In the genomic region with DNA sequence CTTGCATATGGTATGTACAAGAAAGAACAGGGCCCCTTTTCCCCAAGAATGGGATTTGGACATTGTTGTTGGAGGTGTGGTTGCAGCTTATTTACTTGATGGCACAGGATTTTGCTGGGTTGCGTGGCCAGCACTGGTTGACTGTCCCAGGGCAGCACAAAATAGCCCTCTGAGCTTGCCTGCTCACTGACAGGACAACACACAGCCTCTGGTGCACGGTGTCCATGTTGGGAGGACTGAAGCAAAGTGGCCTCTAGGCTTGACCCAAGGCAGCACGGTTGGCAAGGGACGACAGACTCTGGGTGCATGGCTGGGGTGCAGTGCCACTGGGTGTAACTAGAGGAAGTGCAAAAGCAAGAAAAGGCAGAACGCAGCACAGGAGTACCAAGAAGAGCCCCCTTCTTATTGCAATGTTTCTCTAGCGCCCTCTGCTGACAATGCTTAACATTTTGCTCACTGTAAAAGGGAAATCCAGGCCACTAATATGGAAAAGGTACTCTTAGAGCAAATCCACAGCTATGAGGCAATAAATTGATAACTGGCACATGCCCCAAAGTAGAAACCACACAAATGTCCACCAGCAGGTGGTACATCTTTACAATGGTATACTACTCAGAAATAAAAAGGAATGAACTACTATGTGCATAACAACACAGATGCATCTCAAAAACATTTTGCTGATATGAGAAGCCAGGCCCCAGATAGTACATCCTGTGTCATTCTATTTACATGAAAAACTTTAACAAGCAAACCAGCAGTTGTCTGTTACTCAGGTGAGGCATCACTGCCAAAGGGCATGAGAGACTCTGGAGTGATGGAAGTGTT, we compare ENCODE assay signal across 9 cellular contexts. TPM values are rescaled to one million over a fixed set of nuclear protein-coding genes. Genes with fewer than 3 reads are reported as not detected.
DNase-seq lines count a peak whose midpoint lies in the region; ATAC-seq and TF ChIP-seq lines count a peak whose summit lies in the region.
"Had no signal": no experiment of that assay in that cellular context is flagged by ENCODE, and none has a peak within 500 bp of the region (broad histone marks: within the 10 kb centered on the region; RNA-seq: fewer than 3 reads in every experiment).

No MANE protein-coding gene starts in this region.

- intact Hi-C loops in CD4-positive, alpha-beta T cell (cut with DNase I, micrococcal nuclease) = no loop called here
- intact Hi-C loops in tibial artery (cut with DNase I; ENCODE audit: low total_unique reads) = no loop called here
- intact Hi-C loops in activated T-helper 2 cell treated with anti-CD3 and anti-CD28 coated beads, Interferon-gamma antibody, Interleukin-2, Interleukin-4, amounts not matched to agents 10 μg/mL and 5 μg/mL and 100 μg/mL, durations not matched to agents 14 hours and 24 hours and 36 hours (cut with micrococcal nuclease) = no loop called here

- H3K36me3 ChIP-seq in GM23338 (ENCODE audit: insufficient read depth) (no peaks in the 10 kb centered on the region), hepatocyte (replicated peaks; ENCODE audit: insufficient read depth, low read depth) (no peaks in the 10 kb centered on the region), tibial artery (no peaks in the 10 kb centered on the region)

- H3K9me3 ChIP-seq in CD4-positive, alpha-beta T cell (ENCODE audit: control insufficient read depth, low read length) = no peaks in the 10 kb centered on the region
- no peaks in the 10 kb centered on the region for H3K9me3 ChIP-seq in hepatocyte (ENCODE audit: low read depth)
- H3K9me3 ChIP-seq in tibial artery = peaks cover 0 to 3% (median 0%) of the 10 kb centered on the region in 3 donors

- ATAC-seq in CD4-positive, alpha-beta T cell (ENCODE audit: poor library complexity) = no peak
- ATAC-seq in GM23338 (peak; percentile 96), GM18517 (IDR thresholded peaks at IDR 0.05; ENCODE audit: unreplicated experiment) (no peak)

- peak; percentile 29 for TF ChIP-seq CTCF in CD4-positive, alpha-beta T cell (IDR thresholded peaks at IDR 0.05)
- TF ChIP-seq CTCF in GM23338 (conservative IDR thresholded peaks at IDR 0.05; ENCODE audit: low read depth in 2 of 2) = peak; percentile 80 to 85
- peak; percentile 46 for TF ChIP-seq CTCF in WI38 (IDR thresholded peaks at IDR 0.05; ENCODE audit: low read depth, low read length)
- TF ChIP-seq CTCF in hepatocyte (IDR thresholded peaks at IDR 0.05; ENCODE audit: poor library complexity) = peak; percentile 61
- TF ChIP-seq CTCF in tibial artery (IDR thresholded peaks at IDR 0.05) = peak; percentile 33 to 36

- no peaks in the 10 kb centered on the region for H3F3A ChIP-seq in GM23338 (replicated peaks; ENCODE audit: low read depth)

- peaks cover 15% of the 10 kb centered on the region for H3K27me3 ChIP-seq in CD4-positive, alpha-beta T cell (ENCODE audit: control insufficient read depth, insufficient read depth, low read length)
- H3K27me3 ChIP-seq in GM23338 (ENCODE audit: insufficient read depth) = no peaks in the 10 kb centered on the region
- no peaks in the 10 kb centered on the region for H3K27me3 ChIP-seq in hepatocyte
- H3K27me3 ChIP-seq in tibial artery = peaks cover 0 to 6% of the 10 kb centered on the region in 2 donors

- no peak for DNase-seq in CD4-positive, alpha-beta T cell
- DNase-seq in GM23338 (ENCODE audit: low spot score) (peak; percentile 86), NCI-H2196 treated with DMSO at 0.1 percent for 48 hours (lab: John Stamatoyannopoulos, UW; ENCODE audit: unreplicated experiment) (peak; percentile 24), hepatocyte (ENCODE audit: low spot score) (peak; percentile 81), tibial artery (no peak)
- DNase-seq in activated T-helper 2 cell treated with anti-CD3 and anti-CD28 coated beads, Interferon-gamma antibody, Interleukin-2, Interleukin-4, amounts not matched to agents 10 μg/mL and 5 μg/mL and 100 μg/mL, durations not matched to agents 14 hours and 24 hours and 36 hours (ENCODE audit: low spot score) = no peak

- H3K4me1 Mint-ChIP-seq in CD4-positive, alpha-beta T cell (ENCODE audit: low read depth) = no peaks in the 10 kb centered on the region
- peaks cover 4% of the 10 kb centered on the region; the same call in 2 of the 3 replicates for H3K4me1 Mint-ChIP-seq in GM23338
- no peaks in the 10 kb centered on the region for H3K4me1 Mint-ChIP-seq in activated T-helper 2 cell treated with anti-CD3 and anti-CD28 coated beads, Interferon-gamma antibody, Interleukin-2, Interleukin-4, amounts not matched to agents 10 μg/mL and 5 μg/mL and 100 μg/mL, durations not matched to agents 14 hours and 24 hours and 36 hours (ENCODE audit: low read depth)
- H3K4me1 Mint-ChIP-seq: immature natural killer cell had no signal

- H2AFZ ChIP-seq in GM23338 = peak overlapping the region; percentile 60; the same call in 1 of the 2 replicates
- no peak overlapping the region for H2AFZ ChIP-seq in hepatocyte

- POLR2A ChIA-PET in CD4-positive, alpha-beta T cell (lab: Charles Lee) = no interaction called here

- peaks cover 11% of the 10 kb centered on the region for H3K27me3 Mint-ChIP-seq in CD4-positive, alpha-beta T cell
- H3K27me3 Mint-ChIP-seq in GM23338 (ENCODE audit: insufficient read depth, low read depth, poor library complexity) = peaks cover 8% of the 10 kb centered on the region
- H3K27me3 Mint-ChIP-seq in activated T-helper 2 cell treated with anti-CD3 and anti-CD28 coated beads, Interferon-gamma antibody, Interleukin-2, Interleukin-4, amounts not matched to agents 10 μg/mL and 5 μg/mL and 100 μg/mL, durations not matched to agents 14 hours and 24 hours and 36 hours (ENCODE audit: low read depth) = peaks cover 3% of the 10 kb centered on the region

- H3K4me1 ChIP-seq in GM23338 (ENCODE audit: insufficient read depth) (no peaks in the 10 kb centered on the region), hepatocyte (ENCODE audit: insufficient read depth) (no peaks in the 10 kb centered on the region), tibial artery (no peaks in the 10 kb centered on the region)

- H3K4me3 ChIP-seq in GM23338 = no peak overlapping the region
- no peak overlapping the region for H3K4me3 ChIP-seq in WI38 (ENCODE audit: low read depth, low read length)
- no peak overlapping the region for H3K4me3 ChIP-seq in hepatocyte
- no peak overlapping the region for H3K4me3 ChIP-seq in tibial artery

- H3K36me3 Mint-ChIP-seq in CD4-positive, alpha-beta T cell (ENCODE audit: low read depth) = no peaks in the 10 kb centered on the region
- no peaks in the 10 kb centered on the region; the same call in 2 of the 3 replicates for H3K36me3 Mint-ChIP-seq in GM23338 (ENCODE audit: low read depth)
- no peaks in the 10 kb centered on the region for H3K36me3 Mint-ChIP-seq in activated T-helper 2 cell treated with anti-CD3 and anti-CD28 coated beads, Interferon-gamma antibody, Interleukin-2, Interleukin-4, amounts not matched to agents 10 μg/mL and 5 μg/mL and 100 μg/mL, durations not matched to agents 14 hours and 24 hours and 36 hours (ENCODE audit: low read depth)
- H3K36me3 Mint-ChIP-seq: immature natural killer cell had no signal

- H4K20me1 ChIP-seq in GM23338 (replicated peaks; ENCODE audit: insufficient read depth) (no peaks in the 10 kb centered on the region), hepatocyte (ENCODE audit: insufficient read depth, poor library complexity, severe bottlenecking) (no peaks in the 10 kb centered on the region)

- no peaks in the 10 kb centered on the region for H3K9me3 Mint-ChIP-seq in CD4-positive, alpha-beta T cell
- H3K9me3 Mint-ChIP-seq in GM23338 = no peaks in the 10 kb centered on the region
- H3K9me3 Mint-ChIP-seq in activated T-helper 2 cell treated with anti-CD3 and anti-CD28 coated beads, Interferon-gamma antibody, Interleukin-2, Interleukin-4, amounts not matched to agents 10 μg/mL and 5 μg/mL and 100 μg/mL, durations not matched to agents 14 hours and 24 hours and 36 hours = no peaks in the 10 kb centered on the region
- H3K9me3 Mint-ChIP-seq: immature natural killer cell had no signal

- no peak overlapping the region for H3K27ac ChIP-seq in CD4-positive, alpha-beta T cell (ENCODE audit: low read depth, low read length)
- H3K27ac ChIP-seq in GM23338 (ENCODE audit: low read depth) (no peak overlapping the region), hepatocyte (no peak overlapping the region), tibial artery (no peak overlapping the region)

- H3K9me2 ChIP-seq in GM23338 (ENCODE audit: insufficient read depth) (no peaks in the 10 kb centered on the region), hepatocyte (replicated peaks; ENCODE audit: insufficient read depth) (no peaks in the 10 kb centered on the region)

- 30% methylated on average over 6 of the region's 6 CpGs for WGBS in hepatocyte (ENCODE audit: low lambda C conversion rate, missing lambda C conversion rate)

- no peaks in the 10 kb centered on the region for H3K79me2 ChIP-seq in GM23338 (replicated peaks; ENCODE audit: insufficient read depth)
- no peaks in the 10 kb centered on the region for H3K79me2 ChIP-seq in hepatocyte

- no peak overlapping the region for H3K4me3 Mint-ChIP-seq in CD4-positive, alpha-beta T cell
- H3K4me3 Mint-ChIP-seq in GM23338 = no peak overlapping the region
- no peak overlapping the region for H3K4me3 Mint-ChIP-seq in activated T-helper 2 cell treated with anti-CD3 and anti-CD28 coated beads, Interferon-gamma antibody, Interleukin-2, Interleukin-4, amounts not matched to agents 10 μg/mL and 5 μg/mL and 100 μg/mL, durations not matched to agents 14 hours and 24 hours and 36 hours (ENCODE audit: low read depth)
- H3K4me3 Mint-ChIP-seq: immature natural killer cell had no signal

- H3K4me2 ChIP-seq in GM23338 = no peak overlapping the region
- H3K4me2 ChIP-seq in hepatocyte = no peak overlapping the region

- H3K27ac Mint-ChIP-seq in CD4-positive, alpha-beta T cell = no peak overlapping the region
- no peak overlapping the region for H3K27ac Mint-ChIP-seq in GM23338
- no peak overlapping the region for H3K27ac Mint-ChIP-seq in activated T-helper 2 cell treated with anti-CD3 and anti-CD28 coated beads, Interferon-gamma antibody, Interleukin-2, Interleukin-4, amounts not matched to agents 10 μg/mL and 5 μg/mL and 100 μg/mL, durations not matched to agents 14 hours and 24 hours and 36 hours
- H3K27ac Mint-ChIP-seq: immature natural killer cell had no signal

- CTCF ChIA-PET in CD4-positive, alpha-beta T cell (lab: Charles Lee) = no interaction called here

TF ChIP-seq in GM23338, 12 proteins besides CTCF, POLR2A, EP300 and RAD21 (continues in another document):
- TF ChIP-seq ZNF331 (CRISPR knock-in tag; IDR thresholded peaks at IDR 0.05; ENCODE audit: low read depth) = no peak
- no peak for TF ChIP-seq EZH2 (IDR thresholded peaks at IDR 0.05; ENCODE audit: low read depth, unreplicated experiment)
- no peak for TF ChIP-seq NANOG (IDR thresholded peaks at IDR 0.05; ENCODE audit: borderline replicate concordance)
- no peak for TF ChIP-seq CREB1 (CRISPR knock-in tag; IDR thresholded peaks at IDR 0.05; ENCODE audit: low read depth)

RNA-seq across cellular contexts. Expression of a gene that starts 47.4 kb away (rescaled TPM):
- total RNA-seq in CD4-positive, alpha-beta T cell = under 1 TPM; 0.17 to 0.33 TPM
- total RNA-seq in GM23338 (2014; rRNA removed; shearing (Covaris generic)) = 1.6 and 2.1 TPM in 2 replicates
- polyA plus RNA-seq in GM23338 (2016; fragmentation: Nextera tagmentation; extraction: Ambion mirVana) (0.87 and 1.1 TPM in 2 replicates), hepatocyte (0.47 TPM in 1 of 2 replicates, not detected in the other)
- 0.20 and 0.50 TPM in 2 replicates for total RNA-seq in hepatocyte
- total RNA-seq in activated T-helper 2 cell treated with anti-CD3 and anti-CD28 coated beads, Interferon-gamma antibody, Interleukin-2, Interleukin-4, amounts not matched to agents 10 μg/mL and 5 μg/mL and 100 μg/mL, durations not matched to agents 14 hours and 24 hours and 36 hours = 0.52 and 0.83 TPM in 2 replicates
- polyA plus RNA-seq: immature natural killer cell had no signal

Comparison
In these comparisons a context has a peak if more than half of its experiments do, and no peak if none do; other contexts are left out.
1. DNase-seq: peak in GM23338 (single experiment), NCI-H2196 treated with DMSO at 0.1 percent for 48 hours (single experiment) and hepatocyte (single experiment); none in CD4-positive, alpha-beta T cell (0 of 10), tibial artery (0 of 2) and activated T-helper 2 cell treated with anti-CD3 and anti-CD28 coated beads, Interferon-gamma antibody, Interleukin-2, Interleukin-4, amounts not matched to agents 10 μg/mL and 5 μg/mL and 100 μg/mL, durations not matched to agents 14 hours and 24 hours and 36 hours (single experiment).
2. CTCF ChIP-seq: peak in every context shown above with its lines; median percentile 82 in GM23338; 61 in hepatocyte; 46 in WI38; 34 in tibial artery; 29 in CD4-positive, alpha-beta T cell.